24 cellular contexts compared by ENCODE assay signal in the genomic region with DNA sequence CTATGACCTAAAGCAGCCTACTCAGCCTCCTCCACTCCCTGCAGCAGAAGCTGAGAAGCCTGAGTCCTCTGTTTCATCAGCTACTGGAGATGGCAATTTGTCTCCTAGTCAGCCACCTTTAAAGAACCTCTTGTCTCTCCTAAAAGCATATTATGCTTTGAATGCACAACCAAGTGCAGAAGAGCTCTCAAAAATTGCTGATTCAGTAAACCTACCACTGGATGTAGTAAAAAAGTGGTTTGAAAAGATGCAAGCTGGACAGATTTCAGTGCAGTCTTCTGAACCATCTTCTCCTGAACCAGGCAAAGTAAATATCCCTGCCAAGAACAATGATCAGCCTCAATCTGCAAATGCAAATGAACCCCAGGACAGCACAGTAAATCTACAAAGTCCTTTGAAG.
"Had no signal": no experiment of that assay in that cellular context is flagged by ENCODE, and none has a peak within 500 bp of the region (broad histone marks: within the 10 kb centered on the region; RNA-seq: fewer than 3 reads in every experiment).

No MANE protein-coding gene starts in this region.

- H3K4me3 ChIP-seq: adrenal gland, breast epithelium, SJCRH30 had no signal

- H3K9me3 ChIP-seq: adrenal gland, breast epithelium, SJCRH30 had no signal

- H3K36me3 ChIP-seq: breast epithelium had no signal

- H3K4me1 Mint-ChIP-seq: activated naive CD8-positive, alpha-beta T cell treated with anti-CD3 and anti-CD28 coated beads, Interleukin-2, amount 10 ng/mL, durations not matched to agents 7 days and 5 days had no signal

- H3K27ac Mint-ChIP-seq: activated CD8-positive, alpha-beta T cell treated with anti-CD3 and anti-CD28 coated beads for 36 hours; activated naive CD8-positive, alpha-beta T cell treated with anti-CD3 and anti-CD28 coated beads, Interleukin-2, amount 10 ng/mL, durations not matched to agents 7 days and 5 days; activated T-cell treated with anti-CD3 and anti-CD28 coated beads, Interleukin-2, amount 50 U/mL, for 72 hours; activated T-helper 2 cell treated with anti-CD3 and anti-CD28 coated beads, Interferon-gamma antibody, Interleukin-2, Interleukin-4, amounts not matched to agents 10 μg/mL and 5 μg/mL and 100 μg/mL, durations not matched to agents 14 hours and 24 hours and 36 hours had no signal

- H3K27me3 Mint-ChIP-seq: activated CD8-positive, alpha-beta T cell treated with anti-CD3 and anti-CD28 coated beads for 36 hours; activated naive CD8-positive, alpha-beta T cell treated with anti-CD3 and anti-CD28 coated beads, Interleukin-2, amount 10 ng/mL, durations not matched to agents 7 days and 5 days had no signal

- DNase-seq: activated CD4-positive, alpha-beta T cell treated with anti-CD3 and anti-CD28 coated beads for 4 hours; activated CD8-positive, alpha-beta memory T cell treated with anti-CD3 and anti-CD28 coated beads, Interleukin-2, amount 50 U/mL, for 4 hours; activated CD8-positive, alpha-beta T cell treated with anti-CD3 and anti-CD28 coated beads for 36 hours; activated gamma-delta T cell treated with Interleukin-2 at 50 U/mL for 16 hours; activated naive CD4-positive, alpha-beta T cell treated with anti-CD3 and anti-CD28 coated beads, Interleukin-2, amount 50 U/mL, for 16 hours; activated naive CD8-positive, alpha-beta T cell treated with anti-CD3 and anti-CD28 coated beads, Interleukin-2, amount 10 ng/mL, durations not matched to agents 7 days and 5 days; activated T-cell treated with anti-CD3 and anti-CD28 coated beads, Interleukin-2, amount 50 U/mL, for 72 hours; adrenal gland; anterior cingulate cortex; caudate nucleus; KBM-7; NCI-H1092; NCI-H1694 treated with DMSO at 0.1 percent for 48 hours; NCI-H2029 treated with DMSO at 0.1 percent for 48 hours; NCI-H510A treated with DMSO at 0.1 percent for 48 hours; NCI-H69; NK-92 treated with Interleukin-12 subunit alpha and Interleukin-12 subunit beta, amount 100 ng/mL, for 24 hours; SJCRH30; SW 1271 had no signal

- H3K4me3 Mint-ChIP-seq: activated CD8-positive, alpha-beta T cell treated with anti-CD3 and anti-CD28 coated beads for 36 hours; activated naive CD8-positive, alpha-beta T cell treated with anti-CD3 and anti-CD28 coated beads, Interleukin-2, amount 10 ng/mL, durations not matched to agents 7 days and 5 days; activated T-cell treated with anti-CD3 and anti-CD28 coated beads, Interleukin-2, amount 50 U/mL, for 72 hours; T-helper 2 cell treated with Interferon-gamma antibody and Interleukin-4, amounts not matched to agents 5 μg/mL and 100 μg/mL, for 36 hours had no signal

- H3K27me3 ChIP-seq: adrenal gland, breast epithelium, SJCRH30 had no signal

- H3K4me1 ChIP-seq: adrenal gland, breast epithelium had no signal

- H3K9me3 Mint-ChIP-seq: activated CD8-positive, alpha-beta T cell treated with anti-CD3 and anti-CD28 coated beads for 36 hours; activated naive CD8-positive, alpha-beta T cell treated with anti-CD3 and anti-CD28 coated beads, Interleukin-2, amount 10 ng/mL, durations not matched to agents 7 days and 5 days; activated T-cell treated with anti-CD3 and anti-CD28 coated beads, Interleukin-2, amount 50 U/mL, for 72 hours; activated T-helper 2 cell treated with anti-CD3 and anti-CD28 coated beads, Interferon-gamma antibody, Interleukin-2, Interleukin-4, amounts not matched to agents 10 μg/mL and 5 μg/mL and 100 μg/mL, durations not matched to agents 14 hours and 24 hours and 36 hours; T-helper 2 cell treated with Interferon-gamma antibody and Interleukin-4, amounts not matched to agents 5 μg/mL and 100 μg/mL, for 36 hours had no signal

- ATAC-seq: activated CD4-positive, CD25-positive, alpha-beta regulatory T cell treated with anti-CD3 and anti-CD28 coated beads, Interleukin-2, amount 50 U/mL, for 24 hours; activated CD8-positive, alpha-beta T cell treated with anti-CD3 and anti-CD28 coated beads for 36 hours; activated T-cell treated with anti-CD3 and anti-CD28 coated beads, Interleukin-2, amount 50 U/mL, for 72 hours; SK-N-SH treated with all-trans-retinoic acid at 6 μM for 48 hours had no signal

- H3K27ac ChIP-seq: adrenal gland, breast epithelium, SJCRH30 had no signal
